8 cellular contexts compared by ENCODE assay signal in genomic region chr2:213065583-213066444, GRCh38.
A peak's percentile ranks its signal among the peaks of the same experiment; 100 is the strongest.
DNase-seq lines count a peak whose midpoint lies in the region; ATAC-seq and TF ChIP-seq lines count a peak whose summit lies in the region.

No MANE protein-coding gene starts in this region.

- peak overlapping the region; percentile 47 to 86 for H3K27ac Mint-ChIP-seq in natural killer cell

- H3K4me1 Mint-ChIP-seq in natural killer cell = peaks cover 72 to 80% of the 10 kb centered on the region in 2 donors

- H3K36me3 Mint-ChIP-seq in natural killer cell = no peaks in the 10 kb centered on the region

- peak overlapping the region; percentile 83 for H3K4me3 Mint-ChIP-seq in natural killer cell

- ATAC-seq in GM21423 (IDR thresholded peaks at IDR 0.05; ENCODE audit: unreplicated experiment) (peak; percentile 48), natural killer cell (peak; percentile 75 to 85 (median 83))

- DNase-seq in D341Med (ENCODE audit: low spot score) (peak; percentile 37), NCI-H226 (peak; percentile 5), dedifferentiated amniotic fluid mesenchymal stem cell (ENCODE audit: extremely low spot score) (peak; percentile 22), natural killer cell (no peak), UCSD-AML1 (lab: John Stamatoyannopoulos, UW; ENCODE audit: unreplicated experiment) (no peak), COLO668 (lab: John Stamatoyannopoulos, UW; ENCODE audit: unreplicated experiment) (no peak), NCI-H2081 (lab: John Stamatoyannopoulos, UW) (no peak)

- no peaks in the 10 kb centered on the region for H3K27me3 Mint-ChIP-seq in natural killer cell (ENCODE audit: low read depth in 2 of 2)

- intact Hi-C loops in natural killer cell (cut with micrococcal nuclease) = no loop called here

- no peaks in the 10 kb centered on the region for H3K9me3 Mint-ChIP-seq in natural killer cell

- no peak for TF ChIP-seq CTCF in natural killer cell (IDR thresholded peaks at IDR 0.05)

Comparison
In these comparisons a context has a peak if more than half of its experiments do, and no peak if none do; other contexts are left out.
1. DNase-seq: peak in D341Med (single experiment), NCI-H226 (single experiment) and dedifferentiated amniotic fluid mesenchymal stem cell (single experiment); none in natural killer cell (single experiment), UCSD-AML1 (single experiment), COLO668 (single experiment) and NCI-H2081 (0 of 2).